In genomic region chr10:12902135-12902572, GRCh38 we compare ENCODE assay signal across 8 cellular contexts.
A peak's percentile ranks its signal among the peaks of the same experiment; 100 is the strongest.
DNase-seq lines count a peak whose midpoint lies in the region; ATAC-seq lines count a peak whose summit lies in the region.

No MANE protein-coding gene starts in this region.

- POLR2A ChIA-PET in CD4-positive, alpha-beta memory T cell (lab: Charles Lee; ENCODE audit: partially characterized antibody) = no interaction called here

- H3K36me3 ChIP-seq in CD4-positive, alpha-beta memory T cell (ENCODE audit: insufficient read depth, low read length) = no peaks in the 10 kb centered on the region
- no peaks in the 10 kb centered on the region for H3K36me3 ChIP-seq in H7 (replicated peaks; ENCODE audit: control insufficient read depth, insufficient read depth, low read length)
- H3K36me3 ChIP-seq in NT2/D1 (ENCODE audit: insufficient read depth, insufficient read length, low read length) = no peaks in the 10 kb centered on the region

- H3K27me3 Mint-ChIP-seq in CD4-positive, alpha-beta memory T cell = peaks cover 0 to 18% of the 10 kb centered on the region in 2 donors
- peaks cover 32% of the 10 kb centered on the region for H3K27me3 Mint-ChIP-seq in stimulated activated memory B cell treated with anti-CD40 and anti-IgM and Interleukin-4, amounts not matched to agents 10 μg/mL and 1 μg/mL and 100 μg/mL, for 72 hours

- no peak overlapping the region for H3K4me3 Mint-ChIP-seq in CD4-positive, alpha-beta memory T cell
- no peak overlapping the region for H3K4me3 Mint-ChIP-seq in stimulated activated memory B cell treated with anti-CD40 and anti-IgM and Interleukin-4, amounts not matched to agents 10 μg/mL and 1 μg/mL and 100 μg/mL, for 72 hours

- CTCF ChIA-PET in CD4-positive, alpha-beta memory T cell (lab: Charles Lee; ENCODE audit: partially characterized antibody) = interaction anchor here (0.9 to 1.8 kb wide), 10 partner anchors 9 to 688 kb away, joined by 3 to 8 read pairs (median 5); no protein-coding TSS in a partner anchor

- H3K4me1 ChIP-seq in CD4-positive, alpha-beta memory T cell (ENCODE audit: insufficient read depth, low read length) = no peaks in the 10 kb centered on the region
- H3K4me1 ChIP-seq in NT2/D1 (ENCODE audit: insufficient read depth, insufficient read length) = no peaks in the 10 kb centered on the region

- no peaks in the 10 kb centered on the region for H3K4me1 Mint-ChIP-seq in CD4-positive, alpha-beta memory T cell
- H3K4me1 Mint-ChIP-seq in stimulated activated memory B cell treated with anti-CD40 and anti-IgM and Interleukin-4, amounts not matched to agents 10 μg/mL and 1 μg/mL and 100 μg/mL, for 72 hours = peaks cover 5% of the 10 kb centered on the region

- no peaks in the 10 kb centered on the region for H3K36me3 Mint-ChIP-seq in CD4-positive, alpha-beta memory T cell
- no peaks in the 10 kb centered on the region for H3K36me3 Mint-ChIP-seq in stimulated activated memory B cell treated with anti-CD40 and anti-IgM and Interleukin-4, amounts not matched to agents 10 μg/mL and 1 μg/mL and 100 μg/mL, for 72 hours

- no peaks in the 10 kb centered on the region for H3K27me3 ChIP-seq in CD4-positive, alpha-beta memory T cell (ENCODE audit: insufficient read depth, low read length)
- H3K27me3 ChIP-seq in H7 (ENCODE audit: control insufficient read depth, insufficient read depth, low read length) (no peaks in the 10 kb centered on the region), NT2/D1 (ENCODE audit: insufficient read depth, insufficient read length) (no peaks in the 10 kb centered on the region)

- no peak overlapping the region for H3K27ac ChIP-seq in CD4-positive, alpha-beta memory T cell (ENCODE audit: low read depth, low read length)

- ATAC-seq in stimulated activated memory B cell treated with anti-CD40 and anti-IgM and Interleukin-4, amounts not matched to agents 10 μg/mL and 1 μg/mL and 100 μg/mL, for 72 hours = no peak

- H3K27ac Mint-ChIP-seq in CD4-positive, alpha-beta memory T cell = no peak overlapping the region
- H3K27ac Mint-ChIP-seq in stimulated activated memory B cell treated with anti-CD40 and anti-IgM and Interleukin-4, amounts not matched to agents 10 μg/mL and 1 μg/mL and 100 μg/mL, for 72 hours = no peak overlapping the region

- intact Hi-C loops in CD4-positive, alpha-beta memory T cell (cut with micrococcal nuclease) = loop anchor here (2.0 kb wide), 1 partner anchor 197 kb away; no protein-coding TSS in a partner anchor

- H3K9me3 ChIP-seq in CD4-positive, alpha-beta memory T cell (ENCODE audit: control insufficient read depth in 1 of 2, low read length in 2 of 2) = no peaks in the 10 kb centered on the region
- H3K9me3 ChIP-seq in NT2/D1 (ENCODE audit: insufficient read depth, low read length) = no peaks in the 10 kb centered on the region

- H3K9me3 Mint-ChIP-seq in CD4-positive, alpha-beta memory T cell = no peaks in the 10 kb centered on the region
- no peaks in the 10 kb centered on the region for H3K9me3 Mint-ChIP-seq in stimulated activated memory B cell treated with anti-CD40 and anti-IgM and Interleukin-4, amounts not matched to agents 10 μg/mL and 1 μg/mL and 100 μg/mL, for 72 hours

- H3K9ac ChIP-seq in NT2/D1 (ENCODE audit: insufficient read length, low read depth) = no peak overlapping the region

- H3K4me3 ChIP-seq in CD4-positive, alpha-beta memory T cell (ENCODE audit: low read length in 2 of 2) = no peak overlapping the region
- H3K4me3 ChIP-seq in H7 (ENCODE audit: insufficient read depth, low read depth, low read length) (no peak overlapping the region), NT2/D1 (ENCODE audit: insufficient read length, low read depth) (no peak overlapping the region)

- peak in 4 of 5 donors; percentile 25 to 43 (median 32) for DNase-seq in CD4-positive, alpha-beta memory T cell
- DNase-seq in H7 (peak; percentile 87), NT2/D1 (ENCODE audit: low read depth, low spot score) (peak; percentile 59), germinal center (ENCODE audit: low spot score) (peak; percentile 54), retina (peak; percentile 61), cortex of kidney (lab: John Stamatoyannopoulos, UW) (no peak)
- peak; percentile 59 to 62 for DNase-seq in activated T-cell treated with anti-CD3 and anti-CD28 coated beads, Interleukin-2, amount 50 U/mL, for 48 hours
